Comparison of ENCODE assay signal across 10 cellular contexts in the genomic region with DNA sequence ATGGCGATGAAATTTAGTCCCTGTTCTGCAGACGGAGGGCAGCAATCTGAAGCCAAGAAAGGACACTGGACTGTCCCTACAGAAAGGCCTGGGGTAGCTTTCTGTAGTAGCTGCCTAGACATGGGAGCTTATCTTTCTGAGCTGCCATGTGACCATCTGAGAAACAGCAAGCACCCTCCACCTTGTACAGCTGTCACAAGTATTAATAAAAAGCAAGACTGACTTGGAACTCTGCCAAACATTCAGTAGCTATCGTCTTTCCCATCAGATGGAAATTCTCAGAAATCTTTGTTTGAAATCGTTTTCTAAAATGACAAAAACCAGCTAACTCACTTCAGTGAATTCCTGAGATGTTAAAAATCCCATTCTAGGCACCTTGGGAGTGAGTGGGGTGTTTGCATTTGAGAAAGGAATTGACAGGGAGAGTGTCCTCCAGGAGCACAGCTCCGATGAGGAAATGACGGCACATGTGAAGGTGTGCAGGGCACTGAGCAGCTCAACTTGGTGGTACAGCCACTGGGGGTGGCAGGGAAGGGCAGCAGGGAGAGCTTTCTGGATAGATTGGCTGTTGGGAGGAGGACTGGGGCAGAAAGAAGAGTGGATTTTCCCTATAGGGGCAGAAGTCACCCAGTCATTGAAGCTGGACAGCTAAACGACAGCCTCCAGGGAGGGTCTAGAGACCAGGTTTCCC. TPM values are rescaled to one million over a fixed set of nuclear protein-coding genes. Genes with fewer than 3 reads are reported as not detected.
A peak's percentile ranks its signal among the peaks of the same experiment; 100 is the strongest.
DNase-seq lines count a peak whose midpoint lies in the region; ATAC-seq and TF ChIP-seq lines count a peak whose summit lies in the region.
"Had no signal": no experiment of that assay in that cellular context is flagged by ENCODE, and none has a peak within 500 bp of the region (broad histone marks: within the 10 kb centered on the region; RNA-seq: fewer than 3 reads in every experiment).

No MANE protein-coding gene starts in this region.

- no peak for TF ChIP-seq POLR2A in adrenal gland (IDR thresholded peaks at IDR 0.05)

- peaks cover 12% of the 10 kb centered on the region for H3K36me3 ChIP-seq in CD8-positive, alpha-beta memory T cell (ENCODE audit: insufficient read depth, low read length)
- H3K36me3 ChIP-seq in adrenal gland (replicated peaks in 1 of 2) = no peaks in the 10 kb centered on the region

- intact Hi-C loops in Right ventricle myocardium inferior (cut with DNase I) = loop anchor here (2.0 kb wide), 1 partner anchor 25 kb away; the partner anchor contains the start of gene ACSS1
- intact Hi-C loops in cardiac septum (cut with DNase I) = no loop called here
- intact Hi-C loops in dorsolateral prefrontal cortex (cut with DNase I) = loop anchor here (2.0 kb wide), 2 partner anchors 23 to 41 kb away; partner anchors contain the start of gene APMAP (in 1 of the 2)
- intact Hi-C loops in adrenal gland (cut with DNase I) = no loop called here

- H3K4me3 Mint-ChIP-seq in naive B cell = peak overlapping the region in 4 of 8 donors; percentile 40 to 82 (median 44)
- peak overlapping the region in 1 of 7 donors; percentile 56 for H3K4me3 Mint-ChIP-seq in CD8-positive, alpha-beta memory T cell
- H3K4me3 Mint-ChIP-seq: dendritic cell treated with granulocyte-macrophage colony-stimulating factor and Interleukin-4, amounts not matched to agents 40 ng/mL and 50 ng/mL, for 4 days had no signal

- WGBS in adrenal gland, 4 donors = 53 to 68% (median 66%) methylated on average over 7 of the region's 7 CpGs

- H3K4me3 ChIP-seq in dorsolateral prefrontal cortex (peak overlapping the region in 30 of 59 donors; percentile 1 to 54 (median 19)), adrenal gland (no peak overlapping the region)
- no peak overlapping the region for H3K4me3 ChIP-seq in CD8-positive, alpha-beta memory T cell (ENCODE audit: low read length)

- ATAC-seq in Right ventricle myocardium inferior = peak; percentile 23
- ATAC-seq in naive B cell (ENCODE audit: low read depth in 2 of 2) = no peak
- ATAC-seq in HG03565 (IDR thresholded peaks at IDR 0.05; ENCODE audit: unreplicated experiment) = no peak
- ATAC-seq in GM19328 (IDR thresholded peaks at IDR 0.05; ENCODE audit: unreplicated experiment) = no peak

- H3K4me1 ChIP-seq in CD8-positive, alpha-beta memory T cell (ENCODE audit: insufficient read depth, low read length) = peaks cover 30% of the 10 kb centered on the region
- peaks cover 15 to 42% of the 10 kb centered on the region in 2 donors for H3K4me1 ChIP-seq in adrenal gland (replicated peaks in 1 of 2)

- peak overlapping the region; percentile 75 to 99 (median 97) for H3K27ac ChIP-seq in dorsolateral prefrontal cortex
- H3K27ac ChIP-seq in CD8-positive, alpha-beta memory T cell (ENCODE audit: low read depth, low read length) = no peak overlapping the region
- no peak overlapping the region for H3K27ac ChIP-seq in adrenal gland

- H3K36me3 Mint-ChIP-seq in naive B cell = peaks cover 11 to 12% of the 10 kb centered on the region in 2 donors
- H3K36me3 Mint-ChIP-seq in CD8-positive, alpha-beta memory T cell = peaks cover 9 to 61% (median 13%) of the 10 kb centered on the region in 3 donors

- POLR2A ChIA-PET in CD8-positive, alpha-beta memory T cell (lab: Charles Lee) = interaction anchor here (0.5 kb wide), 1 partner anchor 875 kb away, joined by 4 read pairs; no protein-coding TSS in a partner anchor

- no peak for DNase-seq in Right ventricle myocardium inferior (ENCODE audit: missing footprints)
- DNase-seq in cardiac septum (ENCODE audit: low spot score) = no peak
- no peak for DNase-seq in dorsolateral prefrontal cortex
- no peak for DNase-seq in naive B cell
- no peak for DNase-seq in CD8-positive, alpha-beta memory T cell
- no peak for DNase-seq in adrenal gland
- DNase-seq: MV-4-11 had no signal

- peak overlapping the region in 5 of 6 donors; percentile 31 to 84 (median 79) for H3K27ac Mint-ChIP-seq in naive B cell
- H3K27ac Mint-ChIP-seq in CD8-positive, alpha-beta memory T cell = peak overlapping the region in 2 of 8 donors; percentile 45 to 77
- H3K27ac Mint-ChIP-seq: dendritic cell treated with granulocyte-macrophage colony-stimulating factor and Interleukin-4, amounts not matched to agents 40 ng/mL and 50 ng/mL, for 4 days had no signal

- no peaks in the 10 kb centered on the region for H3K27me3 ChIP-seq in dorsolateral prefrontal cortex
- H3K27me3 ChIP-seq in CD8-positive, alpha-beta memory T cell (ENCODE audit: insufficient read depth, low read length, poor library complexity, severe bottlenecking) = no peaks in the 10 kb centered on the region
- H3K27me3 ChIP-seq in adrenal gland = no peaks in the 10 kb centered on the region

- H3K27me3 Mint-ChIP-seq in naive B cell = no peaks in the 10 kb centered on the region
- no peaks in the 10 kb centered on the region for H3K27me3 Mint-ChIP-seq in CD8-positive, alpha-beta memory T cell
- H3K27me3 Mint-ChIP-seq: dendritic cell treated with granulocyte-macrophage colony-stimulating factor and Interleukin-4, amounts not matched to agents 40 ng/mL and 50 ng/mL, for 4 days had no signal

- peaks cover 51 to 65% (median 65%) of the 10 kb centered on the region in 3 donors for H3K4me1 Mint-ChIP-seq in naive B cell
- peaks cover 40 to 80% (median 62%) of the 10 kb centered on the region in 3 donors for H3K4me1 Mint-ChIP-seq in CD8-positive, alpha-beta memory T cell

- no peaks in the 10 kb centered on the region for H3K9me3 ChIP-seq in CD8-positive, alpha-beta memory T cell (ENCODE audit: low read length)
- no peaks in the 10 kb centered on the region for H3K9me3 ChIP-seq in adrenal gland (replicated peaks in 1 of 3)

- CTCF ChIA-PET in CD8-positive, alpha-beta memory T cell (lab: Charles Lee) = interaction anchor here (0.7 to 2.5 kb wide), 4 partner anchors 13 to 32 kb away, joined by 3 to 8 read pairs (median 4); no protein-coding TSS in a partner anchor

- H3K9me3 Mint-ChIP-seq in naive B cell = no peaks in the 10 kb centered on the region
- H3K9me3 Mint-ChIP-seq in CD8-positive, alpha-beta memory T cell = no peaks in the 10 kb centered on the region
- H3K9me3 Mint-ChIP-seq: dendritic cell treated with granulocyte-macrophage colony-stimulating factor and Interleukin-4, amounts not matched to agents 40 ng/mL and 50 ng/mL, for 4 days had no signal

- TF ChIP-seq CTCF in dorsolateral prefrontal cortex (IDR thresholded peaks at IDR 0.05 in 54 of 56, conservative IDR thresholded peaks at IDR 0.05 in 2 of 56; ENCODE audit: low read depth in 1 of 56, partially characterized antibody in 56 of 56) (no peak), adrenal gland (IDR thresholded peaks at IDR 0.05) (no peak)

RNA-seq across cellular contexts. Expression of gene ACSS1, which starts 24.5 kb away (rescaled TPM):
- total RNA-seq in Right ventricle myocardium inferior (135 TPM), cardiac septum (47.6 TPM), dorsolateral prefrontal cortex (100 to 1,000 TPM in 2 of 120 experiments, 10 to 100 TPM in 118; 18.5 to 154 (median 56.4) TPM), adrenal gland (10 to 100 TPM in 7 of 8 donors, 1 to 10 TPM in 1; 7.2 to 38.5 (median 18.5) TPM)
- polyA plus RNA-seq in naive B cell (ENCODE audit: low read depth in 6 of 6) (100 to 1,000 TPM in 2 of 6 donors, 10 to 100 TPM in 4; 84.6 to 115 (median 92.8) TPM), adrenal gland (10 to 100 TPM in 2 of 3 donors, 1 to 10 TPM in 1; 7.5 to 12.7 (median 11.6) TPM)
- 10 to 100 TPM; 24.5 to 24.8 TPM for total RNA-seq in CD8-positive, alpha-beta memory T cell
- polyA plus RNA-seq in CD8-positive, alpha-beta memory T cell = 59.6 TPM

RNA-seq across cellular contexts. Expression of gene APMAP, which starts 40.8 kb away (rescaled TPM):
- 26.8 TPM for total RNA-seq in Right ventricle myocardium inferior
- 28.2 TPM for total RNA-seq in cardiac septum
- total RNA-seq in dorsolateral prefrontal cortex = 100 to 1,000 TPM in 21 of 120 experiments, 10 to 100 TPM in 99; 43.1 to 113 (median 90.4) TPM
- polyA plus RNA-seq in naive B cell (ENCODE audit: low read depth in 6 of 6) = 10 to 100 TPM; 41.4 to 71.6 (median 48.7) TPM
- total RNA-seq in CD8-positive, alpha-beta memory T cell = 10 to 100 TPM; 82.5 to 83.6 TPM
- polyA plus RNA-seq in CD8-positive, alpha-beta memory T cell = 228 TPM
- total RNA-seq in adrenal gland = 10 to 100 TPM; 45.8 to 92.7 (median 73.8) TPM
- 10 to 100 TPM; 30.3 to 65.0 (median 51.3) TPM for polyA plus RNA-seq in adrenal gland

RNA-seq across cellular contexts. Expression of gene VSX1, which starts 48.5 kb away (rescaled TPM):
- total RNA-seq in Right ventricle myocardium inferior (0.14 TPM), cardiac septum (0.54 TPM), dorsolateral prefrontal cortex (10 to 100 TPM in 2 of 120 experiments, 1 to 10 TPM in 118; 1.2 to 12.1 (median 4.6) TPM), adrenal gland (1 to 10 TPM in 1 of 8 donors, under 1 TPM in 6, not detected in 1; 0.19 to 2.2 (median 0.52) TPM)
- polyA plus RNA-seq in naive B cell (ENCODE audit: low read depth in 6 of 6) (not detected), adrenal gland (under 1 TPM; 0.37 to 0.73 (median 0.48) TPM)
- not detected for total RNA-seq in CD8-positive, alpha-beta memory T cell
- polyA plus RNA-seq in CD8-positive, alpha-beta memory T cell = not detected

Comparison
In these comparisons a context has a peak if more than half of its experiments do, and no peak if none do; other contexts are left out.
1. intact Hi-C loops: an anchor here in Right ventricle myocardium inferior (2.0 kb wide) and dorsolateral prefrontal cortex (2.0 kb wide); none called in cardiac septum and adrenal gland.
2. H3K27ac ChIP-seq: peak in dorsolateral prefrontal cortex (59 of 59); none in CD8-positive, alpha-beta memory T cell (single experiment) and adrenal gland (0 of 5).
3. H3K4me3 ChIP-seq: peak in dorsolateral prefrontal cortex (30 of 59); none in CD8-positive, alpha-beta memory T cell (single experiment) and adrenal gland (0 of 4).